Comparison of ENCODE assay signal across 23 cellular contexts in genomic region chr3:101453966-101454365, GRCh38.
"Had no signal": no experiment of that assay in that cellular context is flagged by ENCODE, and none has a peak within 500 bp of the region (broad histone marks: within the 10 kb centered on the region; RNA-seq: fewer than 3 reads in every experiment).

No MANE protein-coding gene starts in this region.

- H3K9me3 ChIP-seq: ascending aorta, breast epithelium, esophagus muscularis mucosa, gastrocnemius medialis, left ventricle myocardium inferior, thyroid gland had no signal

- DNase-seq: activated B cell treated with CpG ODN at 0.5 μM for 24 hours; activated CD4-positive, alpha-beta memory T cell treated with anti-CD3 and anti-CD28 coated beads for 36 hours; activated CD4-positive, alpha-beta T cell treated with anti-CD3 and anti-CD28 coated beads for 4 hours; activated naive CD4-positive, alpha-beta T cell treated with anti-CD3 and anti-CD28 coated beads for 36 hours; activated T-cell treated with anti-CD3 and anti-CD28 coated beads for 4 hours; cortex of kidney; effector CD4-positive, alpha-beta T cell; gastrocnemius medialis; heart left ventricle; kidney glomerular epithelial cell; left ventricle myocardium inferior; mammary epithelial cell; stimulated activated CD4-positive, alpha-beta T cell treated with anti-CD3 and anti-CD28 coated beads, Interleukin-12 subunit alpha, Interleukin-12 subunit beta, amount 100 ng/mL, for 4 hours; stimulated activated CD4-positive, alpha-beta T cell treated with anti-CD3 and anti-CD28 coated beads, Interleukin-2, amount 100 ng/mL, for 24 hours; stimulated activated naive CD4-positive, alpha-beta T cell treated with Interleukin-2 at 50 U/mL for 16 hours; T-helper 2 cell; thyroid gland had no signal

- H3K4me3 ChIP-seq: ascending aorta, breast epithelium, esophagus muscularis mucosa, gastrocnemius medialis, heart left ventricle, left ventricle myocardium inferior, thyroid gland had no signal

- H3K4me3 Mint-ChIP-seq: activated B cell treated with CpG ODN at 0.5 μM for 24 hours; activated CD4-positive, alpha-beta memory T cell treated with anti-CD3 and anti-CD28 coated beads for 36 hours; activated naive CD4-positive, alpha-beta T cell treated with anti-CD3 and anti-CD28 coated beads for 36 hours; neural crest cell had no signal

- H3K4me1 ChIP-seq: ascending aorta, breast epithelium, esophagus muscularis mucosa, gastrocnemius medialis, heart left ventricle, left ventricle myocardium inferior, thyroid gland had no signal

- H3K4me1 Mint-ChIP-seq: activated B cell treated with CpG ODN at 0.5 μM for 24 hours, neural crest cell had no signal

- H3K27ac ChIP-seq: ascending aorta, breast epithelium, esophagus muscularis mucosa, gastrocnemius medialis, heart left ventricle, left ventricle myocardium inferior, thyroid gland had no signal

- ATAC-seq: gastrocnemius medialis, heart left ventricle had no signal

- H3K27ac Mint-ChIP-seq: activated B cell treated with CpG ODN at 0.5 μM for 24 hours; activated CD4-positive, alpha-beta memory T cell treated with anti-CD3 and anti-CD28 coated beads for 36 hours; activated naive CD4-positive, alpha-beta T cell treated with anti-CD3 and anti-CD28 coated beads for 36 hours; activated T-helper 2 cell treated with anti-CD3 and anti-CD28 coated beads, Interferon-gamma antibody, Interleukin-2, Interleukin-4, amounts not matched to agents 10 μg/mL and 5 μg/mL and 100 μg/mL, durations not matched to agents 14 hours and 24 hours and 36 hours; progenitor cell of endocrine pancreas had no signal

- H3K36me3 ChIP-seq: breast epithelium had no signal

- H3K27me3 ChIP-seq: ascending aorta, breast epithelium, esophagus muscularis mucosa, gastrocnemius medialis, heart left ventricle, thyroid gland had no signal

- H3K27me3 Mint-ChIP-seq: activated B cell treated with CpG ODN at 0.5 μM for 24 hours; activated CD4-positive, alpha-beta memory T cell treated with anti-CD3 and anti-CD28 coated beads for 36 hours; progenitor cell of endocrine pancreas had no signal
